In the genomic region with DNA sequence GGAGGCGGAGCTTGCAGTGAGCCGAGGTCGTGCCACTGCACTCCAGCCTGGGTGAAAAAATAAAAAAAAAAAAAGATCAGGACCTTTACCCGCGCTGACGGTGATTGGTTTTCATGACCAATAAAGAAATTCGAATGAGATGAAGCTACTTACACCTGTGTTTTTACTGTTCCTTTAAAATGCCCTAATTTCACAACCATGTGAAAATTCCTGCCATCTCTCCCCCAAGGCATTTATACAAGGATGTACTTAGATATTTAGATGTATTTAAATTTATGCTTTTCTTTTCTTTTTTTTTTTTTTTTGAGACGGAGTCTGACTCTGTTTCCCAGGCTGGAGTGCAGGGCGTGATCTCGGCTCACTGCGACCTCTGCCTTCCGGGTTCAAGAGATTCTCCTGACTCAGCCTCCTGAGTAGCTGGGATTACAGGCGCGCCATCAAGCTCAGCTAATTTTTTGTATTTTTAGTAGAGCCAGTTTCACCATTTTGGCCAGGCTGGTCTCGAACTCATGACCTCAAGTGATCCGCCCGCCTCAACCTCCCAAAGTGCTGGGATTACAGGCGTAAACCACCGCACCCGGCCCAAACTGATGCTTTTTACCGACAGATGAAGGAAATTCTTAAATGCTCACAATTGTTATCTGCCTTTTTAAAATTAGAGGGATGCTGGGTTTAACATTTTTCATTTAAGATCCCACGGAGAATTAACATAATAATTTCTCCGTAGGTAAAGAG, we compare ENCODE assay signal across 8 cellular contexts. TPM values are rescaled to one million over a fixed set of nuclear protein-coding genes. Genes with fewer than 3 reads are reported as not detected.
DNase-seq lines count a peak whose midpoint lies in the region; ATAC-seq and TF ChIP-seq lines count a peak whose summit lies in the region.

No MANE protein-coding gene starts in this region.

- H3K9me3 ChIP-seq in ES-I3 (ENCODE audit: control insufficient read depth, insufficient read depth, low read length) (no peaks in the 10 kb centered on the region), PC-9 (ENCODE audit: insufficient read depth, low read depth) (no peaks in the 10 kb centered on the region), esophagus muscularis mucosa (no peaks in the 10 kb centered on the region), skeletal muscle tissue (ENCODE audit: control insufficient read depth in 3 of 3, low read length in 3 of 3) (no peaks in the 10 kb centered on the region)

- H3K27ac ChIP-seq in PC-9 (no peak overlapping the region), esophagus muscularis mucosa (replicated peaks in 1 of 4) (peak overlapping the region; percentile 95 to 100 (median 98)), skeletal muscle tissue (ENCODE audit: low read depth, low read length) (no peak overlapping the region)

- TF ChIP-seq POLR2A in esophagus muscularis mucosa (IDR thresholded peaks at IDR 0.05; ENCODE audit: low read depth), result no peak

- no peaks in the 10 kb centered on the region for H3K9me2 ChIP-seq in PC-9 (ENCODE audit: insufficient read depth)

- ATAC-seq in GM21390 (IDR thresholded peaks at IDR 0.05; ENCODE audit: unreplicated experiment), result no peak

- 0 out of 2 replicates have a peak overlapping the region, but pooled peaks have one; percentile 80 for H2AFZ ChIP-seq in PC-9

- CTCF ChIA-PET in PC-9 (lab: Charles Lee), result interaction anchor here (0.6 kb wide), 2 partner anchors 17 to 39 kb away, joined by 9 read pairs; no protein-coding TSS in a partner anchor

- H3K4me3 ChIP-seq in PC-9 (peak overlapping the region; percentile 66; the same call in 1 of the 2 replicates), esophagus muscularis mucosa (peak overlapping the region; percentile 52 to 79 (median 60)), skeletal muscle tissue (ENCODE audit: low read length in 3 of 3) (no peak overlapping the region)

- H3F3A ChIP-seq in PC-9 (ENCODE audit: insufficient read depth, low read depth), result no peaks in the 10 kb centered on the region

- H3K79me2 ChIP-seq in PC-9 (ENCODE audit: low read depth), result no peaks in the 10 kb centered on the region

- intact Hi-C loops in PC-9 (cut with micrococcal nuclease; ENCODE audit: unreplicated experiment), result loop anchor here (1.0 kb wide), 5 partner anchors 83 to 204 kb away; a partner anchor contains a TSS
- intact Hi-C loops in esophagus muscularis mucosa (cut with DNase I), result loop anchor here (2.0 to 5.0 kb wide), 2 partner anchors 42 to 141 kb away; a partner anchor contains a TSS

- WGBS in esophagus muscularis mucosa, result 82% methylated on average over 23 of the region's 23 CpGs

- H3K36me3 ChIP-seq in ES-I3 (ENCODE audit: insufficient read depth, low read length), result no peaks in the 10 kb centered on the region
- no peaks in the 10 kb centered on the region for H3K36me3 ChIP-seq in PC-9 (ENCODE audit: low read depth)
- no peaks in the 10 kb centered on the region for H3K36me3 ChIP-seq in esophagus muscularis mucosa
- no peaks in the 10 kb centered on the region for H3K36me3 ChIP-seq in skeletal muscle tissue (ENCODE audit: control insufficient read depth in 3 of 3, insufficient read depth in 3 of 3, low read length in 3 of 3)

- peak overlapping the region; percentile 92; the same call in 1 of the 2 replicates for H3K9ac ChIP-seq in ES-I3 (ENCODE audit: low read depth, low read length)
- H3K9ac ChIP-seq in skeletal muscle tissue (ENCODE audit: low read depth in 1 of 3, low read length in 3 of 3), result peak overlapping the region in 2 of 3 donors; percentile 38 to 88

- DNase-seq in PC-9 (no peak), esophagus muscularis mucosa (ENCODE audit: extremely low spot score) (no peak), GM03348 (ENCODE audit: low spot score) (no peak), GF-D8 (lab: John Stamatoyannopoulos, UW) (no peak), AG08396 (ENCODE audit: low spot score) (no peak)

- no peaks in the 10 kb centered on the region for H4K20me1 ChIP-seq in PC-9 (ENCODE audit: insufficient read depth)

- H3K27me3 ChIP-seq in PC-9 (ENCODE audit: insufficient read depth, low read depth) (no peaks in the 10 kb centered on the region), esophagus muscularis mucosa (peaks cover 0 to 5% (median 0%) of the 10 kb centered on the region in 4 donors), skeletal muscle tissue (ENCODE audit: control insufficient read depth in 3 of 3, insufficient read depth in 3 of 3, low read length in 3 of 3) (no peaks in the 10 kb centered on the region)

- no TSS peak for BruUV-seq in PC-9 (replicated peaks; lab: Mats Ljungman, UMichigan)

- no peak for TF ChIP-seq EP300 in esophagus muscularis mucosa (IDR thresholded peaks at IDR 0.05)

- POLR2A ChIA-PET in PC-9 (lab: Charles Lee; ENCODE audit: unreplicated experiment), result interaction anchor here (0.6 to 0.7 kb wide), 5 partner anchors 26 to 372 kb away, joined by 3 to 4 read pairs (median 3); no protein-coding TSS in a partner anchor

- TF ChIP-seq CTCF in PC-9 (conservative IDR thresholded peaks at IDR 0.05), result no peak
- TF ChIP-seq CTCF in esophagus muscularis mucosa (IDR thresholded peaks at IDR 0.05), result no peak

- H3K4me1 ChIP-seq in ES-I3 (ENCODE audit: insufficient read depth, low read length) (no peaks in the 10 kb centered on the region), PC-9 (replicated peaks; ENCODE audit: insufficient read depth) (peaks cover 5% of the 10 kb centered on the region; the same call in 1 of the 2 replicates), esophagus muscularis mucosa (peaks cover 22 to 38% (median 34%) of the 10 kb centered on the region in 4 donors), skeletal muscle tissue (ENCODE audit: control insufficient read depth in 3 of 3, insufficient read depth in 3 of 3, low read length in 3 of 3) (peaks cover 8 to 22% (median 11%) of the 10 kb centered on the region in 3 donors)

- peak overlapping the region; percentile 62; the same call in 1 of the 2 replicates for H3K4me2 ChIP-seq in PC-9

RNA-seq across cellular contexts. Expression of a gene that starts 3.1 kb away (rescaled TPM):
- total RNA-seq in PC-9 (2021) (15.3 and 16.5 TPM in 2 replicates), esophagus muscularis mucosa (10 to 100 TPM; 29.3 to 42.8 (median 38.4) TPM), skeletal muscle tissue (37.1 TPM)

RNA-seq across cellular contexts. Expression of a gene that starts 45.1 kb away (rescaled TPM):
- total RNA-seq in PC-9 (2021) (49.9 and 63.0 TPM in 2 replicates), esophagus muscularis mucosa (10 to 100 TPM; 37.0 to 53.1 (median 46.0) TPM), skeletal muscle tissue (25.1 TPM)

Comparison
In these comparisons a context has a peak if more than half of its experiments do, and no peak if none do; other contexts are left out.
1. H3K27ac ChIP-seq: peak in esophagus muscularis mucosa (4 of 4); none in PC-9 (single experiment) and skeletal muscle tissue (single experiment).
2. H3K4me3 ChIP-seq: peak in PC-9 (single experiment) and esophagus muscularis mucosa (4 of 4); none in skeletal muscle tissue (0 of 3).